ENCODE assay signal across 31 cellular contexts in genomic region chr15:86879250-86880229, GRCh38.
DNase-seq lines count a peak whose midpoint lies in the region; ATAC-seq and TF ChIP-seq lines count a peak whose summit lies in the region.
"Had no signal": no experiment of that assay in that cellular context is flagged by ENCODE, and none has a peak within 500 bp of the region (broad histone marks: within the 10 kb centered on the region; RNA-seq: fewer than 3 reads in every experiment).

No MANE protein-coding gene starts in this region.

- DNase-seq in AG10803 (ENCODE audit: low read depth) (peak; percentile 3), NCI-H2171 treated with DMSO at 0.1 percent for 48 hours (lab: John Stamatoyannopoulos, UW) (peak; percentile 58), dorsolateral prefrontal cortex (peak in 8 of 10 donors; percentile 49 to 77 (median 60)), middle frontal gyrus (ENCODE audit: extremely low spot score, low spot score) (peak; percentile 36), NCI-H510A (lab: John Stamatoyannopoulos, UW) (no peak), BE2C (no peak), upper lobe of left lung (no peak)
- DNase-seq: ACHN; activated CD4-positive, alpha-beta memory T cell treated with anti-CD3 and anti-CD28 coated beads, Interleukin-2, amount 10 ng/mL, durations not matched to agents 7 days and 5 days; activated naive CD4-positive, alpha-beta T cell treated with anti-CD3 and anti-CD28 coated beads, Interleukin-2, amount 50 U/mL, for 16 hours; COR-L47; cortex of kidney; DMS79; foreskin keratinocyte; GF-D8; HCEC 1CT; KBM-7; naive B cell; NCI-H1436 treated with DMSO at 0.1 percent for 48 hours; NK-92 treated with Interleukin-12 subunit alpha and Interleukin-12 subunit beta, amount 100 ng/mL, for 24 hours; SJCRH30; stimulated activated naive CD8-positive, alpha-beta T cell treated with anti-CD3 and anti-CD28 coated beads, Interleukin-15, amount 100 ng/mL, for 72 hours; T-helper 1 cell; tibial artery had no signal

- TF ChIP-seq CTCF in AG10803 (conservative IDR thresholded peaks at IDR 0.05; ENCODE audit: low read length) (no peak), dorsolateral prefrontal cortex (IDR thresholded peaks at IDR 0.05 in 54 of 56, conservative IDR thresholded peaks at IDR 0.05 in 2 of 56; ENCODE audit: low read depth in 1 of 56, partially characterized antibody in 56 of 56) (no peak), BE2C (IDR thresholded peaks at IDR 0.05; ENCODE audit: low read depth, low read length) (no peak), upper lobe of left lung (IDR thresholded peaks at IDR 0.05) (no peak)

- no peaks in the 10 kb centered on the region for H3K4me1 ChIP-seq in BE2C
- H3K4me1 ChIP-seq in upper lobe of left lung = no peaks in the 10 kb centered on the region
- H3K4me1 ChIP-seq: BLaER1 treated with 17β-estradiol and CSF1 and Interleukin-3, amounts not matched to agents 10 nM and 100 nM; foreskin keratinocyte; SJCRH30; tibial artery had no signal

- no peak for TF ChIP-seq POLR2A in upper lobe of left lung (IDR thresholded peaks at IDR 0.05)

- peak overlapping the region in 10 of 59 donors; percentile 10 to 55 (median 32) for H3K27ac ChIP-seq in dorsolateral prefrontal cortex
- no peak overlapping the region for H3K27ac ChIP-seq in upper lobe of left lung
- H3K27ac ChIP-seq: BLaER1 treated with 17β-estradiol and CSF1 and Interleukin-3, amounts not matched to agents 10 nM and 100 nM; foreskin keratinocyte; neutrophil; SJCRH30; skin epidermis; tibial artery had no signal

- WGBS in upper lobe of left lung, 2 donors = 79 to 88% methylated on average over 10 of the region's 10 CpGs

- no peaks in the 10 kb centered on the region for H3K27me3 ChIP-seq in dorsolateral prefrontal cortex
- H3K27me3 ChIP-seq in BE2C = no peaks in the 10 kb centered on the region
- H3K27me3 ChIP-seq in upper lobe of left lung = no peaks in the 10 kb centered on the region
- H3K27me3 ChIP-seq: BLaER1 treated with 17β-estradiol and CSF1 and Interleukin-3, amounts not matched to agents 10 nM and 100 nM; foreskin keratinocyte; neutrophil; tibial artery had no signal

- ATAC-seq in GM21619 (IDR thresholded peaks at IDR 0.05; ENCODE audit: unreplicated experiment) (no peak), upper lobe of left lung (ENCODE audit: low FRiP score in 2 of 2) (no peak)
- ATAC-seq: activated CD4-positive, CD25-positive, alpha-beta regulatory T cell treated with anti-CD3 and anti-CD28 coated beads, Interleukin-2, amount 50 U/mL, for 24 hours; activated T-helper 17 cell treated with anti-CD3 and anti-CD28 coated beads, Interleukin-2, amount 50 U/mL, for 72 hours; esophagus mucosa; stimulated activated naive CD8-positive, alpha-beta T cell treated with anti-CD3 and anti-CD28 coated beads, Interleukin-15, amount 100 ng/mL, for 72 hours had no signal

- H3K36me3 ChIP-seq in BE2C = no peaks in the 10 kb centered on the region
- H3K36me3 ChIP-seq in upper lobe of left lung = no peaks in the 10 kb centered on the region
- H3K36me3 ChIP-seq: BLaER1 treated with 17β-estradiol and CSF1 and Interleukin-3, amounts not matched to agents 10 nM and 100 nM; neutrophil; SJCRH30; tibial artery had no signal

- no peak for TF ChIP-seq EP300 in upper lobe of left lung (IDR thresholded peaks at IDR 0.05)

- intact Hi-C loops in dorsolateral prefrontal cortex (cut with DNase I) = no loop called here

- H3K4me3 ChIP-seq in AG10803 (ENCODE audit: low read length) (no peak overlapping the region), dorsolateral prefrontal cortex (no peak overlapping the region), BE2C (ENCODE audit: low read depth, low read length) (no peak overlapping the region), upper lobe of left lung (no peak overlapping the region)
- H3K4me3 ChIP-seq: BLaER1 treated with 17β-estradiol and CSF1 and Interleukin-3, amounts not matched to agents 10 nM and 100 nM; SJCRH30; skin epidermis; tibial artery had no signal

- H3K9me3 ChIP-seq in BE2C (no peaks in the 10 kb centered on the region), upper lobe of left lung (no peaks in the 10 kb centered on the region)
- H3K9me3 ChIP-seq: BLaER1 treated with 17β-estradiol and CSF1 and Interleukin-3, amounts not matched to agents 10 nM and 100 nM; neutrophil; SJCRH30; tibial artery had no signal

Comparison
In these comparisons a context has a peak if more than half of its experiments do, and no peak if none do; other contexts are left out.
1. DNase-seq: peak in AG10803 (single experiment), NCI-H2171 treated with DMSO at 0.1 percent for 48 hours (single experiment), dorsolateral prefrontal cortex (8 of 10) and middle frontal gyrus (single experiment); none in NCI-H510A (single experiment), BE2C (single experiment) and upper lobe of left lung (0 of 2).